Comparison of ENCODE assay signal across 9 cellular contexts in the genomic region with DNA sequence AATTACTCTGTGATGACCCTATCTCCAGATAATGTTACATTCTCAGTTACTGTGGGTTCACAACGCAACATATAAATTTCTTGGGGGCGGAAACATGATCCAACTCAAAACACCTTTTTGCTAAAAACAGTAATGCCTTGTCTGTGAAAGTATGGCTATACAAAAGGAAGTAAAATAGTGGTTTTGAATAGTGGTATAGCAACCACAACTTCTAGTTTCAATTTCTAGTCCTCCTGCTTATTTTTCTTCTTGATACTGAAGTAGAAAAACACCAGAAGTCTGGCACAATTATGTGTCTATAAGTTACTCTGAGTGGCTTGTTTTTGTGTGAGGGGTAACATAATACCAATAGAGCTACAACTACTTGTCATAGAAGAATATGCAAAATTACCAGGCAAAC. TPM values are rescaled to one million over a fixed set of nuclear protein-coding genes. Genes with fewer than 3 reads are reported as not detected.
A peak's percentile ranks its signal among the peaks of the same experiment; 100 is the strongest.
DNase-seq lines count a peak whose midpoint lies in the region; ATAC-seq and TF ChIP-seq lines count a peak whose summit lies in the region.
"Had no signal": no experiment of that assay in that cellular context is flagged by ENCODE, and none has a peak within 500 bp of the region (broad histone marks: within the 10 kb centered on the region; RNA-seq: fewer than 3 reads in every experiment).

No MANE protein-coding gene starts in this region.

- 62 to 80% methylated on average over 1 to 2 of the region's 2 CpGs for WGBS in transverse colon (ENCODE audit: low coverage in 1 of 2), 2 donors

- no peaks in the 10 kb centered on the region for H3K9me3 ChIP-seq in T-helper 17 cell (ENCODE audit: control insufficient read depth, low read length, poor library complexity, severe bottlenecking)
- no peaks in the 10 kb centered on the region for H3K9me3 ChIP-seq in transverse colon

- H3K4me1 ChIP-seq in transverse colon: no peaks in the 10 kb centered on the region

- no peak for TF ChIP-seq POLR2A in transverse colon (IDR thresholded peaks at IDR 0.05)

- TF ChIP-seq CTCF in GM12864 (IDR thresholded peaks at IDR 0.05; ENCODE audit: low read depth, low read length, missing control alignments): no peak
- no peak for TF ChIP-seq CTCF in transverse colon (IDR thresholded peaks at IDR 0.05)
- no peak for TF ChIP-seq CTCF in mesothelial cell of epicardium (IDR thresholded peaks at IDR 0.05; ENCODE audit: unreplicated experiment)
- TF ChIP-seq CTCF in brain microvascular endothelial cell (IDR thresholded peaks at IDR 0.05; ENCODE audit: low read depth, low read length, missing control alignments): no peak

- H3K4me3 ChIP-seq in GM12864 (ENCODE audit: low read depth, low read length) (no peak overlapping the region), transverse colon (no peak overlapping the region), brain microvascular endothelial cell (ENCODE audit: low read depth, low read length) (no peak overlapping the region)

- H3K9me3 Mint-ChIP-seq in mesothelial cell of epicardium: no peaks in the 10 kb centered on the region

- intact Hi-C loops in transverse colon (cut with DNase I; ENCODE audit: low total_unique reads): no loop called here

- DNase-seq in GM12864 (ENCODE audit: low read depth) (peak; percentile 16), T-helper 17 cell (no peak), transverse colon (no peak), mesothelial cell of epicardium (ENCODE audit: low spot score in 2 of 2, unreplicated experiment in 2 of 2) (no peak), brain microvascular endothelial cell (no peak)
- DNase-seq in stimulated activated CD4-positive, alpha-beta T cell treated with anti-CD3 and anti-CD28 coated beads, Interleukin-4, amount 100 ng/mL, for 1 hour: no peak
- DNase-seq: SHP77 had no signal

- H3K27me3 ChIP-seq in transverse colon (no peaks in the 10 kb centered on the region), brain microvascular endothelial cell (replicated peaks) (no peaks in the 10 kb centered on the region)

- H3K36me3 Mint-ChIP-seq in T-helper 17 cell (ENCODE audit: low read depth) (peaks cover 8% of the 10 kb centered on the region), mesothelial cell of epicardium (no peaks in the 10 kb centered on the region)

- H3K4me1 Mint-ChIP-seq in T-helper 17 cell (peaks cover 25% of the 10 kb centered on the region), mesothelial cell of epicardium (no peaks in the 10 kb centered on the region)

- TF ChIP-seq EP300 in transverse colon (IDR thresholded peaks at IDR 0.05; ENCODE audit: low read depth): no peak

- peak overlapping the region; percentile 57 for H3K4me3 Mint-ChIP-seq in T-helper 17 cell
- H3K4me3 Mint-ChIP-seq in mesothelial cell of epicardium: no peak overlapping the region

- H3K27ac ChIP-seq in transverse colon (no peak overlapping the region), brain microvascular endothelial cell (no peak overlapping the region)

- H3K27me3 Mint-ChIP-seq in T-helper 17 cell (peaks cover 5% of the 10 kb centered on the region), mesothelial cell of epicardium (ENCODE audit: low read depth) (peaks cover 59% of the 10 kb centered on the region)

- peak overlapping the region; percentile 61 for H3K27ac Mint-ChIP-seq in T-helper 17 cell
- no peak overlapping the region for H3K27ac Mint-ChIP-seq in mesothelial cell of epicardium

- ATAC-seq in GM19463 (IDR thresholded peaks at IDR 0.05; ENCODE audit: unreplicated experiment): peak; percentile 44
- ATAC-seq in HG03159 (IDR thresholded peaks at IDR 0.05; ENCODE audit: unreplicated experiment): peak; percentile 65
- peak; percentile 82 for ATAC-seq in T-helper 17 cell

- no peaks in the 10 kb centered on the region for H3K36me3 ChIP-seq in transverse colon
- no peaks in the 10 kb centered on the region for H3K36me3 ChIP-seq in brain microvascular endothelial cell (replicated peaks)

- in situ Hi-C loops in transverse colon (cut with MboI; ENCODE audit: low pct_ligation_motif_present in 1 of 4, low pct_unique_long_range_greater_than_20kb in 1 of 4, low sequenced_read_pairs in 3 of 4): no loop called here
- in situ Hi-C loops in brain microvascular endothelial cell (cut with HindIII; ENCODE audit: low pct_ligation_motif_present, low sequenced_read_pairs): no loop called here

RNA-seq across cellular contexts. Expression of a gene that starts 21.5 kb away (rescaled TPM):
- total RNA-seq in T-helper 17 cell (10 to 100 TPM; 67.2 to 70.1 TPM), transverse colon (10 to 100 TPM; 31.7 to 60.7 (median 41.5) TPM), mesothelial cell of epicardium (22.5 to 24.8 TPM (median 23.4 TPM) in 3 replicates)
